In the genomic region with DNA sequence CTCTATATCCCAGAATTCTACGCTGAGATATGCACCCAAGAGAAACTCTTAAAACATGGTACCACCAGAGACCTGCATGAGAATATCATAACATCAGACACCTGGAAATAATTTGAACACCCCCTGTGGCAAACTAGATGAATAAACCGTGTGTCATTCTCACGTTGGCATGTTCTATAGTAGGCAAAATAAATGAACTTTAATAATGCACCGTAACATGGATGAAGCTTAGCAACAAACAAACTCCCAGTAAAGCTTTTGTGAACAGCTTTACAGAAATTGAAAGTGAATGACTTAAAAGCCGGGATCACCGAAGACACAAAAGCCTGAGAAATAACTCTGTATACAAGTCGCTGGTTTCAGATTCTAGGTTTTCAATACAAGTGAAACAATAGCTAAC, we compare ENCODE assay signal across 16 cellular contexts.
DNase-seq lines count a peak whose midpoint lies in the region; ATAC-seq and TF ChIP-seq lines count a peak whose summit lies in the region.
"Had no signal": no experiment of that assay in that cellular context is flagged by ENCODE, and none has a peak within 500 bp of the region (broad histone marks: within the 10 kb centered on the region; RNA-seq: fewer than 3 reads in every experiment).

No MANE protein-coding gene starts in this region.

- H3K9ac ChIP-seq in adipocyte (ENCODE audit: low read length): peak overlapping the region; percentile 40

- no peaks in the 10 kb centered on the region for H3K9me3 Mint-ChIP-seq in activated CD4-positive, alpha-beta T cell treated with anti-CD3 and anti-CD28 coated beads for 36 hours (ENCODE audit: low read depth)

- no peaks in the 10 kb centered on the region for H3K36me3 ChIP-seq in adipocyte (ENCODE audit: control insufficient read depth, insufficient read depth, low read length, severe bottlenecking)
- H3K36me3 ChIP-seq: SJCRH30, spleen, tibial artery had no signal

- no peak overlapping the region for H3K4me3 Mint-ChIP-seq in activated CD4-positive, alpha-beta T cell treated with anti-CD3 and anti-CD28 coated beads for 36 hours
- H3K4me3 Mint-ChIP-seq: naive thymus-derived CD4-positive, alpha-beta T cell had no signal

- no peaks in the 10 kb centered on the region for H3K4me1 Mint-ChIP-seq in activated CD4-positive, alpha-beta T cell treated with anti-CD3 and anti-CD28 coated beads for 36 hours
- H3K4me1 Mint-ChIP-seq: naive thymus-derived CD4-positive, alpha-beta T cell had no signal

- no peaks in the 10 kb centered on the region for H3K27me3 ChIP-seq in adipocyte (replicated peaks; ENCODE audit: control insufficient read depth, insufficient read depth, low read length)
- H3K27me3 ChIP-seq in foreskin keratinocyte: no peaks in the 10 kb centered on the region
- H3K27me3 ChIP-seq: SJCRH30, spleen, tibial artery had no signal

- POLR2A ChIA-PET in activated CD4-positive, alpha-beta T cell treated with anti-CD3 and anti-CD28 coated beads for 36 hours (lab: Charles Lee): no interaction called here

- ATAC-seq in foreskin keratinocyte (peak; percentile 74), HG02798 (IDR thresholded peaks at IDR 0.05; ENCODE audit: poor library complexity, unreplicated experiment) (no peak), esophagus mucosa (no peak)
- ATAC-seq in activated CD4-positive, alpha-beta T cell treated with anti-CD3 and anti-CD28 coated beads for 36 hours: no peak
- ATAC-seq: naive thymus-derived CD4-positive, alpha-beta T cell had no signal

- no peak overlapping the region for H3K27ac Mint-ChIP-seq in activated CD4-positive, alpha-beta T cell treated with anti-CD3 and anti-CD28 coated beads for 36 hours
- H3K27ac Mint-ChIP-seq: naive thymus-derived CD4-positive, alpha-beta T cell had no signal

- DNase-seq in HS-5 (ENCODE audit: low read depth) (peak; percentile 2), adipocyte (ENCODE audit: low read depth) (peak; percentile 56), foreskin keratinocyte (peak in 1 of 2 donors; percentile 67), smooth muscle cell of the brain vasculature (ENCODE audit: low read depth, low spot score) (peak; percentile 21), NK-92 (lab: John Stamatoyannopoulos, UW; ENCODE audit: unreplicated experiment) (no peak)
- DNase-seq in activated CD4-positive, alpha-beta T cell treated with anti-CD3 and anti-CD28 coated beads for 36 hours: no peak
- DNase-seq: activated CD4-positive, alpha-beta T cell treated with anti-CD3 and anti-CD28 coated beads for 1 hour; amniotic stem cell; naive thymus-derived CD4-positive, alpha-beta T cell; NCI-H1694; NCI-H345; SJCRH30; spleen; tibial artery had no signal

- intact Hi-C loops in activated CD4-positive, alpha-beta T cell treated with anti-CD3 and anti-CD28 coated beads for 36 hours (cut with DNase I, micrococcal nuclease): no loop called here

- no peaks in the 10 kb centered on the region for H3K36me3 Mint-ChIP-seq in activated CD4-positive, alpha-beta T cell treated with anti-CD3 and anti-CD28 coated beads for 36 hours (ENCODE audit: low read depth)
- H3K36me3 Mint-ChIP-seq: naive thymus-derived CD4-positive, alpha-beta T cell had no signal

- TF ChIP-seq CTCF in foreskin keratinocyte (conservative IDR thresholded peaks at IDR 0.05): no peak

- CTCF ChIA-PET in activated CD4-positive, alpha-beta T cell treated with anti-CD3 and anti-CD28 coated beads for 36 hours (lab: Charles Lee): no interaction called here

- no peaks in the 10 kb centered on the region for H3K9me3 ChIP-seq in adipocyte (ENCODE audit: control insufficient read depth, low read length)
- H3K9me3 ChIP-seq: SJCRH30, spleen, tibial artery had no signal

- H3K4me3 ChIP-seq in adipocyte (ENCODE audit: low read length): peak overlapping the region; percentile 18
- H3K4me3 ChIP-seq: SJCRH30, spleen had no signal

- H3K27ac ChIP-seq in foreskin keratinocyte: no peak overlapping the region
- H3K27ac ChIP-seq: SJCRH30, spleen had no signal

- no peaks in the 10 kb centered on the region for H3K27me3 Mint-ChIP-seq in activated CD4-positive, alpha-beta T cell treated with anti-CD3 and anti-CD28 coated beads for 36 hours

- H3K4me1 ChIP-seq in adipocyte (ENCODE audit: control insufficient read depth, insufficient read depth, low read length) (peaks cover 36% of the 10 kb centered on the region), foreskin keratinocyte (peaks cover 22% of the 10 kb centered on the region)
- H3K4me1 ChIP-seq: spleen had no signal

Comparison
In these comparisons a context has a peak if more than half of its experiments do, and no peak if none do; other contexts are left out.
1. DNase-seq: peak in HS-5 (single experiment), adipocyte (single experiment) and smooth muscle cell of the brain vasculature (single experiment); none in NK-92 (single experiment) and activated CD4-positive, alpha-beta T cell treated with anti-CD3 and anti-CD28 coated beads for 36 hours (single experiment).